Comparison of ENCODE assay signal across 18 cellular contexts in the genomic region with DNA sequence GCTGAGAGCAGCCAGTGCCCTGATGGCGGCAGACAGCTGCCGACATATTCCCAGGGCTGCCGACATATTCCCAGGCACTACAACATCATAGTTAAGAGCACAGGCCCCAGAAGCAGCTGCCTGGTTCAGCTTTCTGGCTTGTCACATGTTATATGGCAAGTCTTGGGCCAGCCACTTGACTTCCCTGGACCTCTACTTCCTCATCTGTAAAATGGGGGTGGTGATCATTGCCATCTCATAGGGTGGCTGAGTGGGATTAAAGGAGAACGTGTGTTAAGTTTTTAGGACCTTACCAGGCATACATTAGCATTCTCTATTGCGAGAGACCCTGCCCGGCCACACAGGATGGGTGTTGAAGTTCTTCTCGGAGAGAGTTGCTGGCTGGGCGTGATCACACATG. TPM values are rescaled to one million over a fixed set of nuclear protein-coding genes. Genes with fewer than 3 reads are reported as not detected.
"Had no signal": no experiment of that assay in that cellular context is flagged by ENCODE, and none has a peak within 500 bp of the region (broad histone marks: within the 10 kb centered on the region; RNA-seq: fewer than 3 reads in every experiment).

No MANE protein-coding gene starts in this region.

- H3K36me3 ChIP-seq: ovary had no signal

- H3K9me3 ChIP-seq: body of pancreas, colonic mucosa, esophagus squamous epithelium, ovary, stomach, testis had no signal

- H3K9me3 Mint-ChIP-seq: neural crest cell had no signal

- ATAC-seq: activated CD8-positive, alpha-beta T cell treated with anti-CD3 and anti-CD28 coated beads, Interleukin-2, amount 10 ng/mL, durations not matched to agents 7 days and 5 days; body of pancreas; left lobe of liver had no signal

- DNase-seq: activated CD4-positive, alpha-beta T cell treated with anti-CD3 and anti-CD28 coated beads for 4 hours; activated CD8-positive, alpha-beta memory T cell treated with anti-CD3 and anti-CD28 coated beads, Interleukin-2, amount 50 U/mL, for 4 hours; activated CD8-positive, alpha-beta T cell treated with anti-CD3 and anti-CD28 coated beads, Interleukin-2, amount 10 ng/mL, durations not matched to agents 7 days and 5 days; activated naive CD4-positive, alpha-beta T cell treated with Interleukin-2 at 50 U/mL for 16 hours; body of pancreas; caudate nucleus; colonic mucosa; effector CD4-positive, alpha-beta T cell; esophagus squamous epithelium; hippocampal formation; stimulated activated CD4-positive, alpha-beta T cell treated with anti-CD3 and anti-CD28 coated beads, Interleukin-1b, Interleukin-23, amount 100 ng/mL, for 48 hours; stomach; T-helper 2 cell; testis had no signal

- H3K4me1 Mint-ChIP-seq: neural crest cell had no signal

- H3K4me3 ChIP-seq: body of pancreas, colonic mucosa, esophagus squamous epithelium, ovary, stomach, testis had no signal

- H3K27ac ChIP-seq: body of pancreas, colonic mucosa had no signal

- H3K4me1 ChIP-seq: body of pancreas, colonic mucosa, esophagus squamous epithelium had no signal

- H3K4me3 Mint-ChIP-seq: activated CD8-positive, alpha-beta T cell treated with anti-CD3 and anti-CD28 coated beads, Interleukin-2, amount 10 ng/mL, durations not matched to agents 7 days and 5 days; neural crest cell had no signal

- H3K27me3 ChIP-seq: body of pancreas, colonic mucosa, esophagus squamous epithelium, ovary, stomach, testis had no signal

RNA-seq across cellular contexts. Expression of a gene that starts 31.9 kb away (rescaled TPM):
- polyA plus RNA-seq: keratinocyte had no signal
